In genomic region chr15:80234883-80235282, GRCh38 we compare ENCODE assay signal across 8 cellular contexts. TPM values are rescaled to one million over a fixed set of nuclear protein-coding genes. Genes with fewer than 3 reads are reported as not detected.
DNase-seq lines count a peak whose midpoint lies in the region; ATAC-seq, FAIRE-seq and TF ChIP-seq lines count a peak whose summit lies in the region.

No MANE protein-coding gene starts in this region.

- no peak overlapping the region for H3K4me3 Mint-ChIP-seq in CD4-positive, alpha-beta T cell

- no peaks in the 10 kb centered on the region for H3K9me3 ChIP-seq in CD4-positive, alpha-beta T cell (ENCODE audit: control insufficient read depth, low read length)
- H3K9me3 ChIP-seq in HEK293 (ENCODE audit: control insufficient read depth, insufficient read depth, low read depth, low read length), result no peaks in the 10 kb centered on the region
- no peaks in the 10 kb centered on the region for H3K9me3 ChIP-seq in pancreas

- no peaks in the 10 kb centered on the region for H3K4me1 Mint-ChIP-seq in CD4-positive, alpha-beta T cell (ENCODE audit: low read depth)

- no peaks in the 10 kb centered on the region for H3K9me3 Mint-ChIP-seq in CD4-positive, alpha-beta T cell

- peaks cover 43% of the 10 kb centered on the region for H3K27me3 Mint-ChIP-seq in CD4-positive, alpha-beta T cell

- H3K4me3 ChIP-seq in HEK293 (ENCODE audit: low read depth, low read length), result no peak overlapping the region
- no peak overlapping the region for H3K4me3 ChIP-seq in dorsolateral prefrontal cortex
- H3K4me3 ChIP-seq in pancreas, result no peak overlapping the region

- CTCF ChIA-PET in CD4-positive, alpha-beta T cell (lab: Charles Lee), result no interaction called here
- CTCF ChIA-PET in HEK293 (lab: Yijun Ruan, JAX), result interaction anchor here (0.6 to 1.2 kb wide), 7 partner anchors 21 to 615 kb away, joined by 3 to 6 read pairs (median 3); no protein-coding TSS in a partner anchor

- ATAC-seq in CD4-positive, alpha-beta T cell (ENCODE audit: poor library complexity), result no peak
- ATAC-seq in pancreas (peak in 2 of 4 donors; percentile 51 to 60), GM19397 (IDR thresholded peaks at IDR 0.05; ENCODE audit: unreplicated experiment) (no peak), HG03460 (IDR thresholded peaks at IDR 0.05; ENCODE audit: unreplicated experiment) (no peak), GM18909 (IDR thresholded peaks at IDR 0.05; ENCODE audit: poor library complexity, unreplicated experiment) (no peak)

- no peaks in the 10 kb centered on the region for H3K36me3 Mint-ChIP-seq in CD4-positive, alpha-beta T cell (ENCODE audit: low read depth)

- no peak overlapping the region for H3K27ac ChIP-seq in CD4-positive, alpha-beta T cell (ENCODE audit: low read depth, low read length)
- H3K27ac ChIP-seq in HEK293 (ENCODE audit: extremely low read depth, low read depth, low read length) (no peak overlapping the region), dorsolateral prefrontal cortex (no peak overlapping the region), pancreas (no peak overlapping the region)

- FAIRE-seq in pancreas (lab: Jason Lieb, UNC), result no peak

- intact Hi-C loops in CD4-positive, alpha-beta T cell (cut with DNase I, micrococcal nuclease), result no loop called here
- intact Hi-C loops in dorsolateral prefrontal cortex (cut with DNase I) (no loop called here), pancreas (cut with DNase I) (no loop called here)

- 56 to 69% methylated on average over 4 of the region's 4 CpGs for WGBS in pancreas, 2 donors

- H3K4me1 ChIP-seq in HEK293 (ENCODE audit: control insufficient read depth, insufficient read depth, low read length), result no peaks in the 10 kb centered on the region
- H3K4me1 ChIP-seq in pancreas, result no peaks in the 10 kb centered on the region

- POLR2A ChIA-PET in CD4-positive, alpha-beta T cell (lab: Charles Lee), result no interaction called here
- POLR2A ChIA-PET in HEK293 (lab: Yijun Ruan, JAX), result no interaction called here

- H3K36me3 ChIP-seq in HEK293 (ENCODE audit: control insufficient read depth in 2 of 2, insufficient read depth in 1 of 2, low read length in 2 of 2) (no peaks in the 10 kb centered on the region), pancreas (no peaks in the 10 kb centered on the region)

- H3K27ac Mint-ChIP-seq in CD4-positive, alpha-beta T cell, result no peak overlapping the region

- TF ChIP-seq CTCF in CD4-positive, alpha-beta T cell (IDR thresholded peaks at IDR 0.05), result peak; percentile 17
- peak; percentile 42; the same call in 1 of the 2 replicates for TF ChIP-seq CTCF in HEK293 (tag by site-specific recombination; IDR thresholded peaks at IDR 0.05)
- peak in 31 of 56 donors; percentile 7 to 43 (median 21) for TF ChIP-seq CTCF in dorsolateral prefrontal cortex (IDR thresholded peaks at IDR 0.05 in 54 of 56, conservative IDR thresholded peaks at IDR 0.05 in 2 of 56; ENCODE audit: low read depth in 1 of 56, partially characterized antibody in 56 of 56)
- TF ChIP-seq CTCF in pancreas (IDR thresholded peaks at IDR 0.05), result peak in 3 of 4 donors; percentile 19 to 38 (median 27)

- peak in 9 of 10 experiments; percentile 2 to 47 (median 13) for DNase-seq in CD4-positive, alpha-beta T cell
- DNase-seq in UCSD-AML1 (lab: John Stamatoyannopoulos, UW; ENCODE audit: unreplicated experiment) (peak; percentile 24), dorsolateral prefrontal cortex (no peak), pancreas (peak in 3 of 6 donors; percentile 24 to 60 (median 25))

- peaks cover 9% of the 10 kb centered on the region for H3K27me3 ChIP-seq in CD4-positive, alpha-beta T cell (ENCODE audit: control insufficient read depth, insufficient read depth, low read length)
- peaks cover 0 to 43% (median 3%) of the 10 kb centered on the region in 45 donors for H3K27me3 ChIP-seq in dorsolateral prefrontal cortex
- H3K27me3 ChIP-seq in pancreas, result no peaks in the 10 kb centered on the region

TF ChIP-seq in HEK293, 187 proteins besides CTCF, POLR2A, EP300 and RAD21:
- TF ChIP-seq ZNF571 (tag by site-specific recombination; IDR thresholded peaks at IDR 0.05), result no peak
- no peak for TF ChIP-seq GLI4 (tag by site-specific recombination; IDR thresholded peaks at IDR 0.05)
- TF ChIP-seq ZBTB49 (tag by site-specific recombination; IDR thresholded peaks at IDR 0.05; ENCODE audit: low read depth), result no peak
- TF ChIP-seq ZFP3 (tag by site-specific recombination; IDR thresholded peaks at IDR 0.05; ENCODE audit: low read depth), result no peak
- TF ChIP-seq ZNF292 (tag by site-specific recombination; IDR thresholded peaks at IDR 0.05; ENCODE audit: borderline replicate concordance, low read depth), result no peak
- no peak for TF ChIP-seq ZNF155 (tag by site-specific recombination; IDR thresholded peaks at IDR 0.05)
- no peak for TF ChIP-seq SP7 (tag by site-specific recombination; IDR thresholded peaks at IDR 0.05)

RNA-seq across cellular contexts. Expression of gene CTXND1, which starts 17.1 kb away (rescaled TPM):
- not detected for total RNA-seq in CD4-positive, alpha-beta T cell
- total RNA-seq in dorsolateral prefrontal cortex (10 to 100 TPM in 6 of 120 experiments, 1 to 10 TPM in 114; 1.7 to 13.0 (median 5.7) TPM), pancreas (under 1 TPM; 0.37 to 0.98 (median 0.61) TPM)
- polyA plus RNA-seq in pancreas, result 1 to 10 TPM in 1 of 2 donors, under 1 TPM in 1; 0.42 to 1.4 TPM

Comparison
In these comparisons a context has a peak if more than half of its experiments do, and no peak if none do; other contexts are left out.
1. DNase-seq: peak in CD4-positive, alpha-beta T cell (9 of 10) and UCSD-AML1 (single experiment); none in dorsolateral prefrontal cortex (0 of 10).
2. Peak in every context shown above with its lines, with median percentiles within 50 percentile points of each other: CTCF ChIP-seq.